In the genomic region with DNA sequence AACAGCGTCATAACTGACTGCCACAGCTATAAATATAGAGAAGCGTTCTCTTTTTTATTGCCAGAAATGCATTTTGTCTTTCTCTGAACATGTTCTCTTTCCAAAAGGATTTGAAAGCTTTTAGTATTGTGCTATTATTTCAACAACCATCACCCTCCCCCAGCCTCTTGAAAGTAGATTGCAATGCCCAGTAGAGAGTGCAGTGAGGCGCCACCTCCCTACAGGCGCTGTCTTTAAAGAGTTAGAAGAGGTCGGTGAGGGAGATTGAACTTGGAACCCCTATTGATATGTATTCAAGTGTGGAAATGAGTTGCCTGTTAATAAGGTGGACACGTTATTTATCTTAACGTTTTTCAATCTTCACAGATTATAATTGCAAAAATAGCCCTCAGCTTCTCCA, we compare ENCODE assay signal across 36 cellular contexts.
"Had no signal": no experiment of that assay in that cellular context is flagged by ENCODE, and none has a peak within 500 bp of the region (broad histone marks: within the 10 kb centered on the region; RNA-seq: fewer than 3 reads in every experiment).

No MANE protein-coding gene starts in this region.

- DNase-seq: activated CD4-positive, alpha-beta memory T cell treated with anti-CD3 and anti-CD28 coated beads, Interleukin-2, amount 10 ng/mL, durations not matched to agents 7 days and 5 days; activated CD4-positive, alpha-beta T cell treated with anti-CD3 and anti-CD28 coated beads for 1 hour; activated CD4-positive, alpha-beta T cell treated with anti-CD3 and anti-CD28 coated beads for 48 hours; activated CD4-positive, CD25-positive, alpha-beta regulatory T cell; activated CD8-positive, alpha-beta memory T cell treated with anti-CD3 and anti-CD28 coated beads for 24 hours; activated CD8-positive, alpha-beta memory T cell treated with anti-CD3 and anti-CD28 coated beads, Interleukin-2, amount 10 ng/mL, durations not matched to agents 7 days and 5 days; activated CD8-positive, alpha-beta memory T cell treated with anti-CD3 and anti-CD28 coated beads, Interleukin-2, amount 50 U/mL, for 48 hours; activated effector memory CD4-positive, alpha-beta T cell treated with Interleukin-2 at 50 U/mL for 16 hours; activated naive CD4-positive, alpha-beta T cell treated with anti-CD3 and anti-CD28 coated beads, Interleukin-2, amount 10 ng/mL, durations not matched to agents 7 days and 5 days; activated naive CD8-positive, alpha-beta T cell treated with anti-CD3 and anti-CD28 coated beads, Interleukin-2, amount 50 U/mL, for 24 hours; activated T-cell treated with anti-CD3 and anti-CD28 coated beads, Interleukin-2, amount 50 U/mL, for 48 hours; anterior cingulate cortex; caudate nucleus; cerebellar nuclear complex; Kasumi-1; KG1; MM.1S; NCI-H1092 treated with DMSO at 0.1 percent for 48 hours; NCI-H1417; NCI-H146; NCI-H187 treated with DMSO at 0.1 percent for 48 hours; NCI-H2081; NCI-H345; NCI-H526; NCI-H774; Peyer's patch; RPMI8226; SHP77 treated with DMSO at 0.1 percent for 48 hours; SK-N-SH; T-cell; T-helper 2 cell; T-helper 9 cell had no signal

- H3K4me1 Mint-ChIP-seq: activated CD4-positive, alpha-beta memory T cell treated with anti-CD3 and anti-CD28 coated beads, Interleukin-2, amount 10 ng/mL, durations not matched to agents 7 days and 5 days; activated CD8-positive, alpha-beta memory T cell treated with anti-CD3 and anti-CD28 coated beads, Interleukin-2, amount 10 ng/mL, durations not matched to agents 7 days and 5 days; activated naive CD4-positive, alpha-beta T cell treated with anti-CD3 and anti-CD28 coated beads, Interleukin-2, amount 10 ng/mL, durations not matched to agents 7 days and 5 days; activated naive CD8-positive, alpha-beta T cell treated with anti-CD3 and anti-CD28 coated beads, Interleukin-2, amount 50 U/mL, for 24 hours; T-cell had no signal

- H3K36me3 Mint-ChIP-seq: activated CD8-positive, alpha-beta memory T cell treated with anti-CD3 and anti-CD28 coated beads, Interleukin-2, amount 10 ng/mL, durations not matched to agents 7 days and 5 days; activated naive CD4-positive, alpha-beta T cell treated with anti-CD3 and anti-CD28 coated beads, Interleukin-2, amount 10 ng/mL, durations not matched to agents 7 days and 5 days; activated naive CD8-positive, alpha-beta T cell; brain; T-cell had no signal

- H3K4me2 ChIP-seq: SK-N-SH had no signal

- H3K9ac ChIP-seq: SK-N-SH had no signal

- H3K9me2 ChIP-seq: SK-N-SH had no signal

- H3K27me3 Mint-ChIP-seq: activated CD4-positive, alpha-beta memory T cell treated with anti-CD3 and anti-CD28 coated beads, Interleukin-2, amount 10 ng/mL, durations not matched to agents 7 days and 5 days; activated CD8-positive, alpha-beta memory T cell treated with anti-CD3 and anti-CD28 coated beads, Interleukin-2, amount 10 ng/mL, durations not matched to agents 7 days and 5 days; activated naive CD4-positive, alpha-beta T cell treated with anti-CD3 and anti-CD28 coated beads, Interleukin-2, amount 10 ng/mL, durations not matched to agents 7 days and 5 days; activated naive CD8-positive, alpha-beta T cell; activated naive CD8-positive, alpha-beta T cell treated with anti-CD3 and anti-CD28 coated beads, Interleukin-2, amount 50 U/mL, for 24 hours; brain; T-cell had no signal

- H3K9me3 ChIP-seq: Peyer's patch, SJSA1, SK-N-SH had no signal

- H3K27ac Mint-ChIP-seq: activated CD4-positive, alpha-beta memory T cell treated with anti-CD3 and anti-CD28 coated beads, Interleukin-2, amount 10 ng/mL, durations not matched to agents 7 days and 5 days; activated CD8-positive, alpha-beta memory T cell treated with anti-CD3 and anti-CD28 coated beads, Interleukin-2, amount 10 ng/mL, durations not matched to agents 7 days and 5 days; activated naive CD4-positive, alpha-beta T cell treated with anti-CD3 and anti-CD28 coated beads, Interleukin-2, amount 10 ng/mL, durations not matched to agents 7 days and 5 days; activated naive CD8-positive, alpha-beta T cell; activated naive CD8-positive, alpha-beta T cell treated with anti-CD3 and anti-CD28 coated beads, Interleukin-2, amount 50 U/mL, for 24 hours; T-cell had no signal

- H3K9me3 Mint-ChIP-seq: activated naive CD4-positive, alpha-beta T cell treated with anti-CD3 and anti-CD28 coated beads, Interleukin-2, amount 10 ng/mL, durations not matched to agents 7 days and 5 days; brain had no signal

- H3K27me3 ChIP-seq: Peyer's patch, SJSA1 had no signal

- H3K4me3 ChIP-seq: Peyer's patch, SJSA1 had no signal

- H3K4me1 ChIP-seq: Peyer's patch had no signal

- ATAC-seq: activated CD8-positive, alpha-beta memory T cell treated with anti-CD3 and anti-CD28 coated beads, Interleukin-2, amount 10 ng/mL, durations not matched to agents 7 days and 5 days; activated naive CD8-positive, alpha-beta T cell treated with anti-CD3 and anti-CD28 coated beads, Interleukin-2, amount 50 U/mL, for 24 hours; T-cell had no signal

- H3K27ac ChIP-seq: Peyer's patch, SJSA1, VCaP had no signal

- H3K36me3 ChIP-seq: Peyer's patch, SJSA1 had no signal

- H3K4me3 Mint-ChIP-seq: activated CD4-positive, alpha-beta memory T cell treated with anti-CD3 and anti-CD28 coated beads, Interleukin-2, amount 10 ng/mL, durations not matched to agents 7 days and 5 days; activated CD8-positive, alpha-beta memory T cell treated with anti-CD3 and anti-CD28 coated beads, Interleukin-2, amount 10 ng/mL, durations not matched to agents 7 days and 5 days; activated naive CD4-positive, alpha-beta T cell treated with anti-CD3 and anti-CD28 coated beads, Interleukin-2, amount 10 ng/mL, durations not matched to agents 7 days and 5 days; activated naive CD8-positive, alpha-beta T cell; activated naive CD8-positive, alpha-beta T cell treated with anti-CD3 and anti-CD28 coated beads, Interleukin-2, amount 50 U/mL, for 24 hours; T-cell had no signal
